ENCODE assay signal across 8 cellular contexts in genomic region chr20:43681468-43681942, GRCh38.
A peak's percentile ranks its signal among the peaks of the same experiment; 100 is the strongest.
DNase-seq lines count a peak whose midpoint lies in the region; ATAC-seq and TF ChIP-seq lines count a peak whose summit lies in the region.

No MANE protein-coding gene starts in this region.

- no peak overlapping the region for H3K4me3 Mint-ChIP-seq in nephron progenitor cell

- H3K36me3 Mint-ChIP-seq in nephron progenitor cell (ENCODE audit: low read depth), result peaks cover 23% of the 10 kb centered on the region

- no peaks in the 10 kb centered on the region for H3K27me3 Mint-ChIP-seq in nephron progenitor cell (ENCODE audit: low read depth, poor library complexity)

- peak; percentile 14 for ATAC-seq in GM18520 (IDR thresholded peaks at IDR 0.05; ENCODE audit: unreplicated experiment)
- peak; percentile 24 for ATAC-seq in HG02981 (IDR thresholded peaks at IDR 0.05; ENCODE audit: unreplicated experiment)

- peak overlapping the region; percentile 85 for H3K27ac Mint-ChIP-seq in nephron progenitor cell

- peaks cover 18% of the 10 kb centered on the region for H3K4me1 Mint-ChIP-seq in nephron progenitor cell

- no peak for TF ChIP-seq CTCF in nephron progenitor cell (IDR thresholded peaks at IDR 0.05)

- peak; percentile 50 for DNase-seq in AG08395 (ENCODE audit: low spot score)
- peak; percentile 2 for DNase-seq in NCI-H774 (lab: John Stamatoyannopoulos, UW)
- DNase-seq in nephron progenitor cell, result no peak
- DNase-seq in cortex of kidney (lab: John Stamatoyannopoulos, UW), result no peak
- no peak for DNase-seq in NCI-H2227 treated with DMSO at 0.1 percent for 48 hours (lab: John Stamatoyannopoulos, UW)
- no peak for DNase-seq in NCI-H1694 (lab: John Stamatoyannopoulos, UW)

- no peaks in the 10 kb centered on the region for H3K9me3 Mint-ChIP-seq in nephron progenitor cell

Comparison
In these comparisons a context has a peak if more than half of its experiments do, and no peak if none do; other contexts are left out.
1. DNase-seq: peak in AG08395 (single experiment) and NCI-H774 (single experiment); none in nephron progenitor cell (single experiment), cortex of kidney (single experiment), NCI-H2227 treated with DMSO at 0.1 percent for 48 hours (single experiment) and NCI-H1694 (single experiment).